ENCODE assay signal across 8 cellular contexts in genomic region chr15:79673416-79674123, GRCh38.
A peak's percentile ranks its signal among the peaks of the same experiment; 100 is the strongest.
DNase-seq lines count a peak whose midpoint lies in the region; ATAC-seq and TF ChIP-seq lines count a peak whose summit lies in the region.

No MANE protein-coding gene starts in this region.

- no peak overlapping the region for H3K4me3 ChIP-seq in HUES48 (ENCODE audit: low read depth, low read length)
- no peak overlapping the region for H3K4me3 ChIP-seq in cardiac fibroblast (replicated peaks in 1 of 2; ENCODE audit: low read depth in 2 of 2, low read length in 2 of 2)
- no peak overlapping the region for H3K4me3 ChIP-seq in MM.1S (ENCODE audit: low read length)

- ATAC-seq in GM21360 (IDR thresholded peaks at IDR 0.05; ENCODE audit: unreplicated experiment), result peak; percentile 85

- H3K9ac ChIP-seq in HUES48 (ENCODE audit: low read depth, low read length), result no peak overlapping the region
- no peak overlapping the region for H3K9ac ChIP-seq in MM.1S (ENCODE audit: low read length)

- H3K27me3 Mint-ChIP-seq in CD14-positive monocyte (ENCODE audit: low read depth in 3 of 3), result peaks cover 2 to 7% (median 4%) of the 10 kb centered on the region in 3 donors

- H3K36me3 ChIP-seq in HUES48 (ENCODE audit: control insufficient read depth, insufficient read depth, low read length) (no peaks in the 10 kb centered on the region), MM.1S (replicated peaks; ENCODE audit: insufficient read depth, low read length) (no peaks in the 10 kb centered on the region)

- H3K79me2 ChIP-seq in MM.1S (ENCODE audit: low read length), result no peaks in the 10 kb centered on the region

- H3F3A ChIP-seq in MM.1S (ENCODE audit: insufficient read depth, low read length), result no peaks in the 10 kb centered on the region

- H4K20me1 ChIP-seq in MM.1S (ENCODE audit: insufficient read depth, low read length), result no peaks in the 10 kb centered on the region

- no peak overlapping the region for H3K27ac Mint-ChIP-seq in CD14-positive monocyte

- no peaks in the 10 kb centered on the region for H3K4me1 Mint-ChIP-seq in CD14-positive monocyte

- peaks cover 0 to 4% (median 0%) of the 10 kb centered on the region in 7 donors for H3K9me3 Mint-ChIP-seq in CD14-positive monocyte

- TF ChIP-seq CTCF in cardiac fibroblast (IDR thresholded peaks at IDR 0.05; ENCODE audit: low read depth, low read length), result no peak
- TF ChIP-seq CTCF in MM.1S (IDR thresholded peaks at IDR 0.05; ENCODE audit: low read length), result no peak
- no peak for TF ChIP-seq CTCF in CD14-positive monocyte (IDR thresholded peaks at IDR 0.05)

- H3K4me3 Mint-ChIP-seq in CD14-positive monocyte, result no peak overlapping the region

- no peaks in the 10 kb centered on the region for H3K9me2 ChIP-seq in MM.1S (replicated peaks; ENCODE audit: insufficient read depth, low read length)

- no peak overlapping the region for H3K4me2 ChIP-seq in MM.1S (ENCODE audit: low read depth, low read length)

- peaks cover 24% of the 10 kb centered on the region for H3K4me1 ChIP-seq in HUES48 (ENCODE audit: control insufficient read depth, insufficient read depth, low read length)
- H3K4me1 ChIP-seq in MM.1S (ENCODE audit: low read length), result no peaks in the 10 kb centered on the region

- no peaks in the 10 kb centered on the region for H3K36me3 Mint-ChIP-seq in CD14-positive monocyte

- no peak overlapping the region for H2AFZ ChIP-seq in MM.1S (ENCODE audit: low read length)

- H3K27ac ChIP-seq in HUES48 (ENCODE audit: low read depth, low read length) (peak overlapping the region; percentile 86), MM.1S (ENCODE audit: low read length) (no peak overlapping the region)

- intact Hi-C loops in CD14-positive monocyte (cut with micrococcal nuclease), result no loop called here

- H3K27me3 ChIP-seq in HUES48 (ENCODE audit: control insufficient read depth, insufficient read depth, low read length) (no peaks in the 10 kb centered on the region), MM.1S (replicated peaks; ENCODE audit: insufficient read depth, low read length) (no peaks in the 10 kb centered on the region)

- DNase-seq in AG08395 (ENCODE audit: low spot score) (peak; percentile 50), cardiac fibroblast (ENCODE audit: low read depth in 2 of 2) (peak; percentile 35 to 87), MM.1S (no peak), CD14-positive monocyte (ENCODE audit: low spot score) (no peak), HPDE6-E6E7 (ENCODE audit: extremely low spot score) (no peak)
- DNase-seq in activated CD4-positive, CD25-positive, alpha-beta regulatory T cell treated with anti-CD3 and anti-CD28 coated beads, Interleukin-2, amount 50 U/mL, for 72 hours, result no peak

- H3K9me3 ChIP-seq in HUES48 (ENCODE audit: control insufficient read depth, insufficient read depth, low read length), result no peaks in the 10 kb centered on the region
- no peaks in the 10 kb centered on the region for H3K9me3 ChIP-seq in MM.1S (replicated peaks; ENCODE audit: insufficient read depth, low read length)

Comparison
In these comparisons a context has a peak if more than half of its experiments do, and no peak if none do; other contexts are left out.
1. DNase-seq: peak in AG08395 (single experiment) and cardiac fibroblast (2 of 2); none in activated CD4-positive, CD25-positive, alpha-beta regulatory T cell treated with anti-CD3 and anti-CD28 coated beads, Interleukin-2, amount 50 U/mL, for 72 hours (single experiment), MM.1S (single experiment), CD14-positive monocyte (single experiment) and HPDE6-E6E7 (single experiment).